ENCODE assay signal across 10 cellular contexts in the genomic region with DNA sequence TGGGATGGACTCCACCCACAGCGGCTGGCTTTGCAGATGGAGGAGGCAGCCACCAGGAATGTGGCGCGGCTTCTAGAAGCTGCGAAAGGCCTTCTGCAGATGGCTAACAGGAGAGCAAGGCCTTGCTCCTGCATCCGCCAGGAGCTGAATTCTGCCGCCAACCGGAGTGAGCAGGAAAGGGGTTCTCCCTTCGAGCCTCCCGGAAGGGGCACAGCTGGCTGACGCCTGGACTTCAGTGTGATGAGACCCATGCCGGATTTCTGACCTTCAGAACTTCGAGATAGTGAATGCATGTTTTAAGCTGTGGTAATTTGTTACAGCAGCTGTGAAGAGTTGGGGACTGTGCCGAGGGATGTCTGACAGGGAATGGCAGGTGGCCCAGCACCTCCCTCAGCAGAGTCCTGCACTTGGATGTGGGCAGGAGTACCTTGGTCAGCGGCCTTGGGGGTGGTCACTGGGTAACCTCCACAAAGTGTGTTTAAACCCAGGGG. TPM values are rescaled to one million over a fixed set of nuclear protein-coding genes. Genes with fewer than 3 reads are reported as not detected.
A peak's percentile ranks its signal among the peaks of the same experiment; 100 is the strongest.
DNase-seq lines count a peak whose midpoint lies in the region; ATAC-seq and TF ChIP-seq lines count a peak whose summit lies in the region.
"Had no signal": no experiment of that assay in that cellular context is flagged by ENCODE, and none has a peak within 500 bp of the region (broad histone marks: within the 10 kb centered on the region; RNA-seq: fewer than 3 reads in every experiment).

No MANE protein-coding gene starts in this region.

- H3K79me1 ChIP-seq in neuronal stem cell (ENCODE audit: low read depth, low read length): peaks cover 21% of the 10 kb centered on the region

- no peak overlapping the region for H2BK15ac ChIP-seq in neuronal stem cell (ENCODE audit: low read length)

- peak overlapping the region in 9 of 11 experiments; percentile 10 to 71 (median 46); a peak in 15 of 22 replicates for H3K9ac ChIP-seq in BLaER1 treated with 17β-estradiol and CSF1 and Interleukin-3, amounts not matched to agents 10 nM and 100 nM
- peak overlapping the region; percentile 77 for H3K9ac ChIP-seq in OCI-LY3 (ENCODE audit: low read length)
- H3K9ac ChIP-seq in endodermal cell (ENCODE audit: extremely low read depth, low read length, poor library complexity, severe bottlenecking): no peak overlapping the region
- peak overlapping the region; percentile 4 for H3K9ac ChIP-seq in neuronal stem cell (ENCODE audit: low read depth, low read length, poor library complexity)

- no peak overlapping the region for H3K4me3 Mint-ChIP-seq in endodermal cell

- no peaks in the 10 kb centered on the region for H3K9me3 ChIP-seq in BLaER1 treated with 17β-estradiol and CSF1 and Interleukin-3, amounts not matched to agents 10 nM and 100 nM (replicated peaks in 1 of 11)
- no peaks in the 10 kb centered on the region for H3K9me3 ChIP-seq in OCI-LY3 (ENCODE audit: insufficient read depth, low read length)
- H3K9me3 ChIP-seq in endodermal cell (ENCODE audit: control insufficient read depth, low read length): no peaks in the 10 kb centered on the region
- H3K9me3 ChIP-seq in neuronal stem cell (replicated peaks in 1 of 2; ENCODE audit: control insufficient read depth in 2 of 2, insufficient read depth in 1 of 2, low read depth in 1 of 2, low read length in 2 of 2): no peaks in the 10 kb centered on the region
- no peaks in the 10 kb centered on the region for H3K9me3 ChIP-seq in prostate gland

- peak overlapping the region; percentile 75 for H2BK5ac ChIP-seq in neuronal stem cell (ENCODE audit: low read length)

- H3K4me1 ChIP-seq in BLaER1 treated with 17β-estradiol and CSF1 and Interleukin-3, amounts not matched to agents 10 nM and 100 nM: peaks cover 77 to 91% (median 84%) of the 10 kb centered on the region in 10 experiments
- H3K4me1 ChIP-seq in OCI-LY3 (ENCODE audit: low read length): peaks cover 85% of the 10 kb centered on the region
- peaks cover 12% of the 10 kb centered on the region for H3K4me1 ChIP-seq in endodermal cell (ENCODE audit: control insufficient read depth, insufficient read depth, low read length)
- H3K4me1 ChIP-seq in neuronal stem cell (ENCODE audit: control insufficient read depth in 2 of 2, insufficient read depth in 1 of 2, low read depth in 1 of 2, low read length in 2 of 2): peaks cover 0 to 7% of the 10 kb centered on the region in 2 donors
- H3K4me1 ChIP-seq in prostate gland (replicated peaks): no peaks in the 10 kb centered on the region

- H2BK12ac ChIP-seq in neuronal stem cell (ENCODE audit: low read length): no peak overlapping the region

- H3K36me3 ChIP-seq in BLaER1 treated with 17β-estradiol and CSF1 and Interleukin-3, amounts not matched to agents 10 nM and 100 nM: peaks cover 0 to 8% (median under 1%) of the 10 kb centered on the region in 11 experiments; a peak in 6 of 22 replicates
- H3K36me3 ChIP-seq in OCI-LY3 (replicated peaks; ENCODE audit: low read depth, low read length): peaks cover 18% of the 10 kb centered on the region
- H3K36me3 ChIP-seq in endodermal cell (ENCODE audit: control insufficient read depth, insufficient read depth, low read length): no peaks in the 10 kb centered on the region
- peaks cover 2 to 3% of the 10 kb centered on the region in 2 donors for H3K36me3 ChIP-seq in neuronal stem cell (replicated peaks in 1 of 2; ENCODE audit: control insufficient read depth in 2 of 2, insufficient read depth in 2 of 2, low read length in 2 of 2)
- no peaks in the 10 kb centered on the region for H3K36me3 ChIP-seq in prostate gland

- no peak overlapping the region for H2BK120ac ChIP-seq in neuronal stem cell (ENCODE audit: low read depth, low read length)

- H4K20me1 ChIP-seq in BLaER1 treated with 17β-estradiol and CSF1 and Interleukin-3, amounts not matched to agents 10 nM and 100 nM: peaks cover 15 to 92% (median 80%) of the 10 kb centered on the region in 11 experiments; a peak in 21 of 22 replicates
- no peaks in the 10 kb centered on the region for H4K20me1 ChIP-seq in OCI-LY3 (ENCODE audit: insufficient read depth, low read length)

- no peak overlapping the region for H3K4ac ChIP-seq in neuronal stem cell (ENCODE audit: low read length)

- no peak overlapping the region for H2AK5ac ChIP-seq in neuronal stem cell (ENCODE audit: low read depth, low read length)

- H3K18ac ChIP-seq in neuronal stem cell (ENCODE audit: low read length): no peak overlapping the region

- no peak for DNase-seq in endodermal cell
- DNase-seq in neuronal stem cell (ENCODE audit: low spot score): no peak
- no peak for DNase-seq in NCI-H1694 (lab: John Stamatoyannopoulos, UW)
- DNase-seq in AG20443 (ENCODE audit: low spot score): no peak
- DNase-seq in prostate gland (ENCODE audit: low spot score): no peak
- DNase-seq: PC-9; stimulated activated naive CD4-positive, alpha-beta T cell had no signal

- H2AFZ ChIP-seq in OCI-LY3 (ENCODE audit: low read depth, low read length) (no peak overlapping the region), neuronal stem cell (ENCODE audit: low read length) (no peak overlapping the region)
- H2AFZ ChIP-seq: PC-9 had no signal

- peaks cover 19% of the 10 kb centered on the region for H3K4me1 Mint-ChIP-seq in endodermal cell

- no peak for TF ChIP-seq CTCF in OCI-LY3 (IDR thresholded peaks at IDR 0.05; ENCODE audit: low read depth, low read length)
- TF ChIP-seq CTCF in endodermal cell (conservative IDR thresholded peaks at IDR 0.05): no peak
- TF ChIP-seq CTCF in prostate gland (IDR thresholded peaks at IDR 0.05): no peak

- peak overlapping the region; percentile 46 for H3K27ac Mint-ChIP-seq in endodermal cell

- H3K36me3 Mint-ChIP-seq in endodermal cell (ENCODE audit: low read depth): peaks cover 15% of the 10 kb centered on the region

- no peak overlapping the region for H3K14ac ChIP-seq in neuronal stem cell (ENCODE audit: low read length)

- no peaks in the 10 kb centered on the region for H3K27me3 Mint-ChIP-seq in endodermal cell (ENCODE audit: insufficient read depth)

- intact Hi-C loops in prostate gland (cut with DNase I): no loop called here

- H3K4me2 ChIP-seq in BLaER1 treated with 17β-estradiol and CSF1 and Interleukin-3, amounts not matched to agents 10 nM and 100 nM: peak overlapping the region; percentile 50 to 91 (median 78)
- H3K4me2 ChIP-seq in OCI-LY3 (ENCODE audit: low read length): peak overlapping the region; percentile 66
- H3K4me2 ChIP-seq in neuronal stem cell (ENCODE audit: insufficient read depth, low read length, poor library complexity, severe bottlenecking): no peak overlapping the region
- H3K4me2 ChIP-seq: PC-9 had no signal

- no peak for ATAC-seq in GM18517 (IDR thresholded peaks at IDR 0.05; ENCODE audit: unreplicated experiment)

- peak overlapping the region in 2 of 10 experiments; percentile 1 to 26; a peak in 2 of 20 replicates for H3K4me3 ChIP-seq in BLaER1 treated with 17β-estradiol and CSF1 and Interleukin-3, amounts not matched to agents 10 nM and 100 nM
- peak overlapping the region; percentile 65 for H3K4me3 ChIP-seq in OCI-LY3 (ENCODE audit: low read length)
- no peak overlapping the region for H3K4me3 ChIP-seq in endodermal cell (ENCODE audit: low read length)
- no peak overlapping the region for H3K4me3 ChIP-seq in neuronal stem cell (ENCODE audit: low read length in 2 of 2)
- H3K4me3 ChIP-seq in prostate gland: no peak overlapping the region
- H3K4me3 ChIP-seq: PC-9 had no signal

- peak overlapping the region in 9 of 11 experiments; percentile 28 to 76 (median 61); a peak in 16 of 22 replicates for H3K27ac ChIP-seq in BLaER1 treated with 17β-estradiol and CSF1 and Interleukin-3, amounts not matched to agents 10 nM and 100 nM
- H3K27ac ChIP-seq in OCI-LY3 (ENCODE audit: low read length) (peak overlapping the region; percentile 94), endodermal cell (ENCODE audit: low read depth, low read length) (no peak overlapping the region), neuronal stem cell (replicated peaks; ENCODE audit: low read length) (no peak overlapping the region), prostate gland (no peak overlapping the region)

- H3K79me2 ChIP-seq in OCI-LY3 (ENCODE audit: low read length): peaks cover 80% of the 10 kb centered on the region

- H3K27me3 ChIP-seq in BLaER1 treated with 17β-estradiol and CSF1 and Interleukin-3, amounts not matched to agents 10 nM and 100 nM: no peaks in the 10 kb centered on the region
- H3K27me3 ChIP-seq in OCI-LY3 (ENCODE audit: low read depth, low read length) (no peaks in the 10 kb centered on the region), endodermal cell (ENCODE audit: control insufficient read depth, insufficient read depth, low read length, poor library complexity, severe bottlenecking) (no peaks in the 10 kb centered on the region), neuronal stem cell (ENCODE audit: control insufficient read depth in 3 of 3, insufficient read depth in 3 of 3, low read depth in 1 of 3, low read length in 3 of 3) (no peaks in the 10 kb centered on the region), prostate gland (replicated peaks; ENCODE audit: insufficient read depth) (no peaks in the 10 kb centered on the region)

- H3K23ac ChIP-seq in neuronal stem cell (ENCODE audit: low read depth, low read length, poor library complexity): no peak overlapping the region

- TF ChIP-seq POLR2A in prostate gland (IDR thresholded peaks at IDR 0.05): no peak

- H4K91ac ChIP-seq in neuronal stem cell (ENCODE audit: low read depth, low read length, poor library complexity): no peak overlapping the region

- 89 to 93% methylated on average over 5 to 14 of the region's 14 CpGs for WGBS in endodermal cell (ENCODE audit: insufficient coverage in 1 of 2, insufficient read length in 1 of 2), 2 experiments
- WGBS in neuronal stem cell (ENCODE audit: extremely low coverage in 2 of 2, insufficient read length in 2 of 2, insufficient replicate concordance in 1 of 2), 2 donors: no CpG with 5 or more reads among the region's 14 CpGs
- WGBS in prostate gland: 78% methylated on average over 14 of the region's 14 CpGs

- no peaks in the 10 kb centered on the region for H3K9me3 Mint-ChIP-seq in endodermal cell

- peak overlapping the region; percentile 17 for H4K8ac ChIP-seq in neuronal stem cell (ENCODE audit: low read depth, low read length)

RNA-seq across cellular contexts. Expression of a gene that starts 7.7 kb away (rescaled TPM):
- total RNA-seq in endodermal cell: 10 to 100 TPM; 21.0 to 27.9 TPM
- polyA plus RNA-seq in endodermal cell (2013, experiment 1 of 2): 11.4 TPM
- polyA plus RNA-seq in endodermal cell (2013, experiment 2 of 2): 11.7 TPM
- polyA plus RNA-seq in neuronal stem cell (2013, experiment 1 of 2): 10.2 TPM
- polyA plus RNA-seq in neuronal stem cell (2013, experiment 2 of 2): 10.6 TPM
- total RNA-seq in prostate gland: 10 to 100 TPM; 16.0 to 30.7 TPM

RNA-seq across cellular contexts. Expression of a gene that starts 32.1 kb away (rescaled TPM):
- 10 to 100 TPM; 54.9 to 57.6 TPM for total RNA-seq in endodermal cell
- 63.5 TPM for polyA plus RNA-seq in endodermal cell (2013, experiment 1 of 2)
- 60.5 TPM for polyA plus RNA-seq in endodermal cell (2013, experiment 2 of 2)
- 50.9 TPM for polyA plus RNA-seq in neuronal stem cell (2013, experiment 1 of 2)
- 51.4 TPM for polyA plus RNA-seq in neuronal stem cell (2013, experiment 2 of 2)
- total RNA-seq in prostate gland: 10 to 100 TPM; 10.2 to 18.0 TPM

Comparison
In these comparisons a context has a peak if more than half of its experiments do, and no peak if none do; other contexts are left out.
1. H3K27ac ChIP-seq: peak in BLaER1 treated with 17β-estradiol and CSF1 and Interleukin-3, amounts not matched to agents 10 nM and 100 nM (9 of 11) and OCI-LY3 (single experiment); none in endodermal cell (single experiment), neuronal stem cell (single experiment) and prostate gland (0 of 2).